10 cellular contexts compared by ENCODE assay signal in the genomic region with DNA sequence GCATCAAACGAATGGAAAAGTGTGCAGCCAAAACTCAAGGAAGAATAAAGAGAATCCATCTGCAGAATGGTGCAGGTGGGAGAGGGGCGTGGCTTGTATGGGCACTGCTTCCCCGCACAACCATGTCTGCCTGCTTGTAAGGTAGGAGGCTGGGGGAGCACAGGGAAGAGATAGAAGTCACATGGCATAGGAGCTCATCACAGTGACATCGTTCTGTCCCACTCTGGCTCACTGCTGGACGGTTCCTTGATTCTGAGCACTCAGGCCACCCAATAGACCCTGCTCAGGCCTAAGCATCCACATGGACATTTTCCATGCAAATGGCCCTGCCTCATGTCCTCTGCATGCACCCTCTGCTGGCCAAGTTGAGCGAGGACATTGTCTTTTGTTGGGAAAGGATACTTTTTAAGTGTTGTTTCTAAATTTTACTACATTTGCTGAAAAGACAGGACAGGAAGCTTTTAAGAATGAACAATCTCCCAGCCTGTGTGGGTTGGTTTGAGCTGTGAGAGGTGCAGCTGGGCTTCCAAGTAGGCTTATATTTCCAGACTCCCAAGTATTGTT. TPM values are rescaled to one million over a fixed set of nuclear protein-coding genes. Genes with fewer than 3 reads are reported as not detected.
A peak's percentile ranks its signal among the peaks of the same experiment; 100 is the strongest.
DNase-seq lines count a peak whose midpoint lies in the region; ATAC-seq, FAIRE-seq and TF ChIP-seq lines count a peak whose summit lies in the region.
"Had no signal": no experiment of that assay in that cellular context is flagged by ENCODE, and none has a peak within 500 bp of the region (broad histone marks: within the 10 kb centered on the region; RNA-seq: fewer than 3 reads in every experiment).

No MANE protein-coding gene starts in this region.

- no peak for ATAC-seq in HG03039 (IDR thresholded peaks at IDR 0.05; ENCODE audit: unreplicated experiment)

- H2AK5ac ChIP-seq in H1 (ENCODE audit: low read depth, low read length), result no peak overlapping the region

- H3K79me2 ChIP-seq in H1 (ENCODE audit: control insufficient read depth in 1 of 2, insufficient read depth in 2 of 2, low read length in 2 of 2), result no peaks in the 10 kb centered on the region

- no peak overlapping the region for H3K56ac ChIP-seq in H1 (replicated peaks; ENCODE audit: insufficient read length, low read depth, low read length)

- peaks cover 10% of the 10 kb centered on the region for H3K23me2 ChIP-seq in H1 (ENCODE audit: low read depth, low read length)

- CTCF ChIA-PET in H1 (lab: Charles Lee; ENCODE audit: partially characterized antibody) (interaction anchor here (0.7 to 3.8 kb wide), 32 partner anchors 8 to 368 kb away, joined by 3 to 18 read pairs (median 5); no protein-coding TSS in a partner anchor), HEK293T (lab: Yijun Ruan, JAX) (no interaction called here)

- no peak overlapping the region for H4K91ac ChIP-seq in H1 (replicated peaks; ENCODE audit: insufficient read length, low read length)

- WGBS in H1 (ENCODE audit: extremely low coverage in 1 of 2, insufficient coverage in 1 of 2, insufficient read length in 1 of 2, insufficient replicate concordance in 2 of 2, low coverage in 1 of 2, low lambda C conversion rate in 2 of 2, missing lambda C conversion rate in 1 of 2), 2 experiments, result 65% methylated on average over 6 of the region's 6 CpGs; no CpG with 5 or more reads in 1 of the 2 experiments
- WGBS in lower leg skin, 2 donors, result 87 to 89% methylated on average over 6 of the region's 6 CpGs

- H2BK20ac ChIP-seq in H1 (ENCODE audit: low read length), result 0 out of 2 replicates have a peak overlapping the region, but pooled peaks have one; percentile 34

- H3K4ac ChIP-seq in H1 (replicated peaks; ENCODE audit: insufficient read length, low read depth, low read length), result no peak overlapping the region

- no peak overlapping the region for H3K27ac ChIP-seq in H1 (ENCODE audit: low read depth, low read length)

- no peak overlapping the region for H2BK120ac ChIP-seq in H1 (replicated peaks; ENCODE audit: low read depth, low read length)

- H2BK15ac ChIP-seq in H1 (ENCODE audit: low read length), result peak overlapping the region; percentile 88; the same call in 1 of the 2 replicates

- FAIRE-seq in H1 (lab: Jason Lieb, UNC), result peak; percentile 72

- TF ChIP-seq POLR2A in H1 (IDR thresholded peaks at IDR 0.05; ENCODE audit: control extremely low read depth in 1 of 2, low read depth in 2 of 2, low read length in 2 of 2) (no peak), lower leg skin (IDR thresholded peaks at IDR 0.05) (no peak)

- H3K14ac ChIP-seq in H1 (ENCODE audit: insufficient read length), result no peak overlapping the region

- intact Hi-C loops in lower leg skin (cut with DNase I; ENCODE audit: low total_unique reads), result no loop called here

- H3K79me1 ChIP-seq in H1 (ENCODE audit: low read depth, low read length), result no peaks in the 10 kb centered on the region

- H3K4me3 ChIP-seq in H1 (ENCODE audit: extremely low read depth in 1 of 4, insufficient read depth in 2 of 4, low read depth in 3 of 4, low read length in 4 of 4) (no peak overlapping the region), retinal pigment epithelial cell (ENCODE audit: low read length) (peak overlapping the region; percentile 1), lower leg skin (ENCODE audit: low read depth, poor library complexity, severe bottlenecking) (no peak overlapping the region)

- POLR2A ChIA-PET in H1 (lab: Charles Lee; ENCODE audit: partially characterized antibody) (no interaction called here), HEK293T (lab: Yijun Ruan, JAX) (no interaction called here)

- H2AFZ ChIP-seq in H1 (ENCODE audit: low read length), result 0 out of 2 replicates have a peak overlapping the region, but pooled peaks have one; percentile 65

- H3K18ac ChIP-seq in H1 (ENCODE audit: extremely low read depth, low read length), result no peak overlapping the region

- peak; percentile 52 to 63 for TF ChIP-seq RAD21 in H1 (IDR thresholded peaks at IDR 0.05 in 1 of 2, conservative IDR thresholded peaks at IDR 0.05 in 1 of 2; ENCODE audit: low read depth in 2 of 2, low read length in 2 of 2)

- H4K20me1 ChIP-seq in H1 (replicated peaks in 1 of 2; ENCODE audit: control insufficient read depth in 1 of 2, insufficient read depth in 2 of 2, low read length in 2 of 2), result no peaks in the 10 kb centered on the region

- H4K5ac ChIP-seq in H1 (ENCODE audit: insufficient read length, low read depth, low read length), result no peak overlapping the region

- peaks cover 0 to 6% (median 3%) of the 10 kb centered on the region in 4 experiments; a peak in 5 of 7 replicates for H3K4me1 ChIP-seq in H1 (replicated peaks in 1 of 4; ENCODE audit: control insufficient read depth in 3 of 4, insufficient read depth in 4 of 4, low read length in 3 of 4)

- H2BK12ac ChIP-seq in H1 (ENCODE audit: low read depth, low read length), result no peak overlapping the region

- H4K8ac ChIP-seq in H1 (ENCODE audit: extremely low read depth, insufficient read depth, low read length), result no peak overlapping the region

- no peak overlapping the region for H3K4me2 ChIP-seq in H1 (ENCODE audit: insufficient read depth in 1 of 2, low read depth in 2 of 2, low read length in 2 of 2)

- no peak overlapping the region for H3K23ac ChIP-seq in H1 (ENCODE audit: insufficient read length)

- peak in 2 of 3 experiments; percentile 6 to 43 for DNase-seq in NCI-H1417 (lab: John Stamatoyannopoulos, UW)
- no peak for DNase-seq in NCI-H1417 treated with DMSO at 0.1 percent for 48 hours (lab: John Stamatoyannopoulos, UW)
- peak; percentile 8 to 11 for DNase-seq in NCI-H1930 (lab: John Stamatoyannopoulos, UW)
- DNase-seq in H1 (ENCODE audit: low read depth in 1 of 2, low spot score in 2 of 2), result no peak
- DNase-seq in retinal pigment epithelial cell (ENCODE audit: low read depth), result peak; percentile 12
- DNase-seq in HEK293T (ENCODE audit: extremely low spot score), result no peak
- no peak for DNase-seq in lower leg skin (ENCODE audit: low spot score in 2 of 2)
- DNase-seq: NCI-H2029 treated with DMSO at 0.1 percent for 48 hours had no signal

- H3K36me3 ChIP-seq in H1 (ENCODE audit: control insufficient read depth in 2 of 4, insufficient read depth in 4 of 4, low read length in 3 of 4), result no peaks in the 10 kb centered on the region

- no peaks in the 10 kb centered on the region for H3K9me3 ChIP-seq in H1 (ENCODE audit: insufficient read depth in 2 of 2, low read depth in 1 of 2, low read length in 1 of 2)

- TF ChIP-seq CTCF in H1 (IDR thresholded peaks at IDR 0.05; ENCODE audit: control extremely low read depth in 1 of 3, insufficient read depth in 1 of 3, low read depth in 1 of 3, low read length in 3 of 3) (peak; percentile 67 to 86 (median 77)), retinal pigment epithelial cell (conservative IDR thresholded peaks at IDR 0.05; ENCODE audit: low read depth, low read length) (peak; percentile 82), lower leg skin (IDR thresholded peaks at IDR 0.05) (no peak)

- peaks cover 0 to 9% (median 4%) of the 10 kb centered on the region in 4 experiments; a peak in 3 of 7 replicates for H3K27me3 ChIP-seq in H1 (replicated peaks in 1 of 4; ENCODE audit: control insufficient read depth in 3 of 4, extremely low read depth in 1 of 4, insufficient read depth in 3 of 4, low read length in 3 of 4)

- no peak overlapping the region for H2BK5ac ChIP-seq in H1 (ENCODE audit: low read depth, low read length)

- no peak overlapping the region for H3K9ac ChIP-seq in H1 (replicated peaks in 1 of 4; ENCODE audit: extremely low read depth in 1 of 4, low read depth in 3 of 4, low read length in 3 of 4)

- TF ChIP-seq EP300 in H1 (IDR thresholded peaks at IDR 0.05; ENCODE audit: borderline replicate concordance in 1 of 2, low read depth in 2 of 2, low read length in 2 of 2), result no peak

TF ChIP-seq in H1, 55 proteins besides CTCF, POLR2A, EP300 and RAD21:
- TF ChIP-seq MAX (IDR thresholded peaks at IDR 0.05) (peak; percentile 58; the same call in 1 of the 2 replicates), TBP (IDR thresholded peaks at IDR 0.05; ENCODE audit: low read depth, low read length) (no peak), YY1 (IDR thresholded peaks at IDR 0.05; ENCODE audit: low read depth, low read length) (peak; percentile 72; the same call in 1 of the 2 replicates), TAF7 (optimal IDR thresholded peaks at IDR 0.05; ENCODE audit: borderline replicate concordance, low read depth, low read length) (no peak)
TF ChIP-seq in H1: peak in this region for 2.

TF ChIP-seq in HEK293T, 16 proteins besides CTCF, POLR2A, EP300 and RAD21:
- no peak for TF ChIP-seq LEF1 (IDR thresholded peaks at IDR 0.05; ENCODE audit: borderline replicate concordance)
- TF ChIP-seq BHLHE40 (IDR thresholded peaks at IDR 0.05; ENCODE audit: borderline replicate concordance), result no peak
- TF ChIP-seq ARNT (IDR thresholded peaks at IDR 0.05), result no peak
- no peak for TF ChIP-seq SUZ12 (IDR thresholded peaks at IDR 0.05)

RNA-seq across cellular contexts. Expression of gene MYLK, which starts 3.1 kb away (rescaled TPM):
- total RNA-seq in H1 (2021; fragmentation: NEBNext Ultra II Directional; extraction: Animal tissue kit (Norgen Biotek cat#: 25700)), result 15.5 and 21.3 TPM in 2 replicates
- polyA plus RNA-seq in H1 (2011; rRNA removed), result 7.3 and 11.6 TPM in 2 replicates
- 7.0 TPM for polyA plus RNA-seq in H1 (2011; cell fraction: cytosol; rRNA removed)
- polyA plus RNA-seq in H1 (2011; cell fraction: nucleus; rRNA removed), result 22.5 TPM
- polyA plus RNA-seq in H1 (2012, experiment 1 of 2), result 7.8 to 11.2 TPM (median 9.7 TPM) in 4 replicates
- polyA plus RNA-seq in H1 (2012, experiment 2 of 2), result 0.96 TPM
- polyA plus RNA-seq in H1 (2013, experiment 1 of 2), result 11.4 TPM
- polyA plus RNA-seq in H1 (2013, experiment 2 of 2), result 13.3 TPM
- polyA minus RNA-seq in H1 (2011; rRNA and poly(A)+ RNA removed), result 31.6 and 34.2 TPM in 2 replicates
- 9.7 TPM for polyA minus RNA-seq in H1 (2011; cell fraction: cytosol; rRNA and poly(A)+ RNA removed)
- polyA minus RNA-seq in H1 (2011; cell fraction: nucleus; rRNA and poly(A)+ RNA removed), result 30.5 TPM
- total RNA-seq in lower leg skin, result 10 to 100 TPM in 3 of 4 donors, 1 to 10 TPM in 1; 9.7 to 92.8 (median 32.5) TPM
- total RNA-seq: B cell had no signal

Comparison
In these comparisons a context has a peak if more than half of its experiments do, and no peak if none do; other contexts are left out.
1. DNase-seq: peak in NCI-H1417 (2 of 3), NCI-H1930 (2 of 2) and retinal pigment epithelial cell (single experiment); none in NCI-H1417 treated with DMSO at 0.1 percent for 48 hours (single experiment), H1 (0 of 2), HEK293T (single experiment) and lower leg skin (0 of 2).
2. CTCF ChIP-seq: peak in H1 (3 of 3) and retinal pigment epithelial cell (single experiment); none in lower leg skin (0 of 3).